ENCODE assay signal across 13 cellular contexts in genomic region chr13:50626031-50626643, GRCh38.
DNase-seq lines count a peak whose midpoint lies in the region; ATAC-seq lines count a peak whose summit lies in the region.
"Had no signal": no experiment of that assay in that cellular context is flagged by ENCODE, and none has a peak within 500 bp of the region (broad histone marks: within the 10 kb centered on the region; RNA-seq: fewer than 3 reads in every experiment).

No MANE protein-coding gene starts in this region.

- H3K27me3 Mint-ChIP-seq in dendritic cell treated with granulocyte-macrophage colony-stimulating factor and Interleukin-4, amounts not matched to agents 40 ng/mL and 50 ng/mL, for 4 days, result no peaks in the 10 kb centered on the region
- H3K27me3 Mint-ChIP-seq in effector memory CD8-positive, alpha-beta T cell, result peaks cover 8 to 23% of the 10 kb centered on the region in 2 donors
- peaks cover 6% of the 10 kb centered on the region for H3K27me3 Mint-ChIP-seq in activated CD4-positive, alpha-beta T cell treated with anti-CD3 and anti-CD28 coated beads for 36 hours

- no peak overlapping the region for H3K4me3 Mint-ChIP-seq in dendritic cell treated with granulocyte-macrophage colony-stimulating factor and Interleukin-4, amounts not matched to agents 40 ng/mL and 50 ng/mL, for 4 days
- H3K4me3 Mint-ChIP-seq in effector memory CD8-positive, alpha-beta T cell, result no peak overlapping the region
- H3K4me3 Mint-ChIP-seq in activated CD4-positive, alpha-beta T cell treated with anti-CD3 and anti-CD28 coated beads for 36 hours, result no peak overlapping the region
- H3K4me3 Mint-ChIP-seq: endodermal cell had no signal

- ATAC-seq in effector memory CD8-positive, alpha-beta T cell (replicated peaks), result no peak
- no peak for ATAC-seq in activated CD4-positive, alpha-beta T cell treated with anti-CD3 and anti-CD28 coated beads for 36 hours
- ATAC-seq: GM12878 had no signal

- H3K27ac ChIP-seq in trophoblast cell (ENCODE audit: low read depth, low read length), result no peak overlapping the region
- H3K27ac ChIP-seq: prostate gland, VCaP had no signal

- peaks cover 13% of the 10 kb centered on the region for H3K4me1 Mint-ChIP-seq in dendritic cell treated with granulocyte-macrophage colony-stimulating factor and Interleukin-4, amounts not matched to agents 40 ng/mL and 50 ng/mL, for 4 days (ENCODE audit: low read depth)
- no peaks in the 10 kb centered on the region for H3K4me1 Mint-ChIP-seq in effector memory CD8-positive, alpha-beta T cell (ENCODE audit: low read depth in 2 of 2)
- no peaks in the 10 kb centered on the region for H3K4me1 Mint-ChIP-seq in activated CD4-positive, alpha-beta T cell treated with anti-CD3 and anti-CD28 coated beads for 36 hours
- H3K4me1 Mint-ChIP-seq: endodermal cell had no signal

- intact Hi-C loops in dendritic cell treated with granulocyte-macrophage colony-stimulating factor and Interleukin-4, amounts not matched to agents 40 ng/mL and 50 ng/mL, for 4 days (cut with micrococcal nuclease), result no loop called here
- intact Hi-C loops in activated CD4-positive, alpha-beta T cell treated with anti-CD3 and anti-CD28 coated beads for 36 hours (cut with DNase I, micrococcal nuclease), result no loop called here

- H3K79me2 ChIP-seq in trophoblast cell (ENCODE audit: control insufficient read depth, insufficient read depth, low read length, poor library complexity), result no peaks in the 10 kb centered on the region

- no peak overlapping the region for H4K8ac ChIP-seq in trophoblast cell (ENCODE audit: low read depth, low read length)

- no peak overlapping the region for H2AFZ ChIP-seq in trophoblast cell (ENCODE audit: insufficient read depth, low read length, poor library complexity)

- H3K9me3 ChIP-seq in trophoblast cell (ENCODE audit: insufficient read depth, low read depth, low read length), result no peaks in the 10 kb centered on the region
- H3K9me3 ChIP-seq: prostate gland had no signal

- no peaks in the 10 kb centered on the region for H3K79me1 ChIP-seq in trophoblast cell (ENCODE audit: low read length)

- H3K9me3 Mint-ChIP-seq in dendritic cell treated with granulocyte-macrophage colony-stimulating factor and Interleukin-4, amounts not matched to agents 40 ng/mL and 50 ng/mL, for 4 days, result no peaks in the 10 kb centered on the region
- H3K9me3 Mint-ChIP-seq in effector memory CD8-positive, alpha-beta T cell, result no peaks in the 10 kb centered on the region
- no peaks in the 10 kb centered on the region for H3K9me3 Mint-ChIP-seq in activated CD4-positive, alpha-beta T cell treated with anti-CD3 and anti-CD28 coated beads for 36 hours (ENCODE audit: low read depth)
- H3K9me3 Mint-ChIP-seq: endodermal cell had no signal

- no peak overlapping the region for H3K4me3 ChIP-seq in trophoblast cell (ENCODE audit: low read depth, low read length)
- H3K4me3 ChIP-seq: GM12878, prostate gland had no signal

- CTCF ChIA-PET in activated CD4-positive, alpha-beta T cell treated with anti-CD3 and anti-CD28 coated beads for 36 hours (lab: Charles Lee), result interaction anchor here (1.4 kb wide), 1 partner anchor 9 kb away, joined by 3 read pairs; no protein-coding TSS in a partner anchor

- no peak overlapping the region for H4K12ac ChIP-seq in trophoblast cell (ENCODE audit: low read depth, low read length)

- H2AK5ac ChIP-seq in trophoblast cell (ENCODE audit: low read length), result no peak overlapping the region

- no peak overlapping the region for H2BK12ac ChIP-seq in trophoblast cell (ENCODE audit: low read length)

- WGBS in trophoblast cell (ENCODE audit: extremely low coverage, insufficient coverage, insufficient read length), result no CpG with 5 or more reads among the region's 3 CpGs

- H3K36me3 ChIP-seq in trophoblast cell (ENCODE audit: control insufficient read depth in 1 of 2, insufficient read depth in 2 of 2, low read length in 2 of 2), result no peaks in the 10 kb centered on the region
- H3K36me3 ChIP-seq: prostate gland had no signal

- no peak overlapping the region for H3K14ac ChIP-seq in trophoblast cell (ENCODE audit: low read length)

- peak overlapping the region; percentile 53 for H3K27ac Mint-ChIP-seq in dendritic cell treated with granulocyte-macrophage colony-stimulating factor and Interleukin-4, amounts not matched to agents 40 ng/mL and 50 ng/mL, for 4 days
- H3K27ac Mint-ChIP-seq in effector memory CD8-positive, alpha-beta T cell, result no peak overlapping the region
- no peak overlapping the region for H3K27ac Mint-ChIP-seq in activated CD4-positive, alpha-beta T cell treated with anti-CD3 and anti-CD28 coated beads for 36 hours
- H3K27ac Mint-ChIP-seq: endodermal cell had no signal

- H3K18ac ChIP-seq in trophoblast cell (ENCODE audit: low read length), result no peak overlapping the region

- no peak overlapping the region for H2BK120ac ChIP-seq in trophoblast cell (ENCODE audit: insufficient read depth, low read length, poor library complexity)

- no peak overlapping the region for H3K9ac ChIP-seq in trophoblast cell (ENCODE audit: low read length)

- H4K91ac ChIP-seq in trophoblast cell (ENCODE audit: low read depth, low read length), result no peak overlapping the region

- POLR2A ChIA-PET in activated CD4-positive, alpha-beta T cell treated with anti-CD3 and anti-CD28 coated beads for 36 hours (lab: Charles Lee), result no interaction called here

- H3K4ac ChIP-seq in trophoblast cell (ENCODE audit: low read depth, low read length), result no peak overlapping the region

- no peak overlapping the region for H2BK5ac ChIP-seq in trophoblast cell (ENCODE audit: low read depth, low read length, poor library complexity)

- DNase-seq in GM04504 (ENCODE audit: low read depth) (peak; percentile 75), OCI-M1 (lab: John Stamatoyannopoulos, UW) (peak; percentile 92), trophoblast cell (peak; percentile 44 to 56), NCI-H2081 treated with DMSO at 0.1 percent for 48 hours (lab: John Stamatoyannopoulos, UW) (no peak), SW480 (ENCODE audit: low spot score) (no peak)
- no peak for DNase-seq in effector memory CD8-positive, alpha-beta T cell
- DNase-seq in activated CD4-positive, alpha-beta T cell treated with anti-CD3 and anti-CD28 coated beads for 36 hours, result no peak
- DNase-seq: activated T-cell treated with anti-CD3 and anti-CD28 coated beads, Interleukin-2, amount 50 U/mL, for 1 hour; endodermal cell had no signal

- no peaks in the 10 kb centered on the region for H3K27me3 ChIP-seq in trophoblast cell (ENCODE audit: insufficient read depth, low read length)

- H3K36me3 Mint-ChIP-seq in dendritic cell treated with granulocyte-macrophage colony-stimulating factor and Interleukin-4, amounts not matched to agents 40 ng/mL and 50 ng/mL, for 4 days (ENCODE audit: low read depth), result no peaks in the 10 kb centered on the region
- H3K36me3 Mint-ChIP-seq in effector memory CD8-positive, alpha-beta T cell (ENCODE audit: insufficient read depth), result no peaks in the 10 kb centered on the region
- H3K36me3 Mint-ChIP-seq in activated CD4-positive, alpha-beta T cell treated with anti-CD3 and anti-CD28 coated beads for 36 hours (ENCODE audit: low read depth), result no peaks in the 10 kb centered on the region

- no peak overlapping the region for H3K23ac ChIP-seq in trophoblast cell (ENCODE audit: low read length)

- no peaks in the 10 kb centered on the region for H3K4me1 ChIP-seq in trophoblast cell (ENCODE audit: control insufficient read depth in 1 of 2, insufficient read depth in 2 of 2, low read length in 2 of 2)
- H3K4me1 ChIP-seq: prostate gland had no signal

- no peak overlapping the region for H3K4me2 ChIP-seq in trophoblast cell (ENCODE audit: low read length)

Comparison
In these comparisons a context has a peak if more than half of its experiments do, and no peak if none do; other contexts are left out.
1. DNase-seq: peak in GM04504 (single experiment), OCI-M1 (single experiment) and trophoblast cell (2 of 2); none in NCI-H2081 treated with DMSO at 0.1 percent for 48 hours (single experiment), effector memory CD8-positive, alpha-beta T cell (0 of 3), activated CD4-positive, alpha-beta T cell treated with anti-CD3 and anti-CD28 coated beads for 36 hours (single experiment) and SW480 (single experiment).